30 cellular contexts compared by ENCODE assay signal in the genomic region with DNA sequence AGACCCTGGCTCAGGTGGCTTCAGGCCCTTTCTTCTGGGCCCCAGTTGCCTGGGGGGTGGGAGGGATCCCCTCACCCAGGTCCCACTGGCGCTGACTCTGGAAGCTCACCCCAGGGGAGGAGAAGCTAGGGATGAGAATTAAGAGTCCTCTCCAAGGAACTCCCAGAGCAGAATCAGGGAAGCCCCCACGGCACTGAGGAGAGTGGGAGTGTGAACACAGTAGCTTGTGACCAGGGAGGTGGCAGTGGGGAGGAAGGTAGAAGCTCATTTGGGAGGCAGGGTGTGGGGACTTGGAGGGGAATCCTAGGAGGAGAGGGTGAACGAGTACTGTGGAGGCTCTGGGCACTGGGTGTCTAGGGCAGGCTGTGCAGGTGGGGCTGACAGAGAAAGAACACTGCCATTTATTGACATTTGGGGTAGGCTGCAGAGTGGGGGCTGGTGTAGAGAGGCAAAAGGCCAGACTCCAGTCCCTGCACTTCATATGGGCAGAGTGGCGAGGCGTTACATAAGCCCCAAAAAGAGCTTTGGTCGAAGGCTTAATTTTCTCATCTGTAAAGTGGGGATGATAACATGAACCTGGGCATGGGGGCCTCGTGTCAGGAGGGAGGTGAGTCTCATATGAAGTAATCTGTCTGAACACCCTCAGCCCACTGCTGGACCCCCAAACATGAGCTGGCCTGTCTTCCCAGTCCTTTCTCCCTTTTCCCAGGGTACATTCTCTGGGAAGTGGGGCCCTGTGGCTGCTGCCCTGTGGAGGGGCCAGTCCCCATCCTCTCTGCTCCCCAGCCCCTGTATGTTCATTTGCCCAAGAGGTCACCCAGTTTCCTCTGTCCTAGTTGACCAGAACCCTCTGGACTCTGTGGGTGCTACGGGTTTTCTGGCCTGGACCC.
DNase-seq lines count a peak whose midpoint lies in the region; ATAC-seq, FAIRE-seq and TF ChIP-seq lines count a peak whose summit lies in the region.
"Had no signal": no experiment of that assay in that cellular context is flagged by ENCODE, and none has a peak within 500 bp of the region (broad histone marks: within the 10 kb centered on the region; RNA-seq: fewer than 3 reads in every experiment).

No MANE protein-coding gene starts in this region.

- H3K4me1 Mint-ChIP-seq in MCF 10A (ENCODE audit: insufficient read depth, unreplicated experiment) (no peaks in the 10 kb centered on the region), endodermal cell (peaks cover 48% of the 10 kb centered on the region), osteocyte (ENCODE audit: unreplicated experiment) (peaks cover 36% of the 10 kb centered on the region)
- H3K4me1 Mint-ChIP-seq: CD4-positive, alpha-beta memory T cell had no signal

- no peaks in the 10 kb centered on the region for H3K79me2 ChIP-seq in mammary epithelial cell (ENCODE audit: insufficient read depth, low read length)

- TF ChIP-seq CTCF in MCF 10A (IDR thresholded peaks at IDR 0.05; ENCODE audit: unreplicated experiment) (no peak), mammary epithelial cell (conservative IDR thresholded peaks at IDR 0.05 in 1 of 2, IDR thresholded peaks at IDR 0.05 in 1 of 2; ENCODE audit: extremely low read depth in 1 of 2, insufficient read depth in 1 of 2, low read depth in 1 of 2, low read length in 2 of 2) (no peak), endodermal cell (conservative IDR thresholded peaks at IDR 0.05) (no peak), osteocyte (IDR thresholded peaks at IDR 0.05) (no peak)

- H3K9me3 Mint-ChIP-seq in MCF 10A (ENCODE audit: unreplicated experiment) (no peaks in the 10 kb centered on the region), endodermal cell (no peaks in the 10 kb centered on the region), osteocyte (ENCODE audit: unreplicated experiment) (no peaks in the 10 kb centered on the region)
- H3K9me3 Mint-ChIP-seq: activated CD8-positive, alpha-beta T cell treated with anti-CD3 and anti-CD28 coated beads for 36 hours; activated T-helper 2 cell treated with anti-CD3 and anti-CD28 coated beads, Interferon-gamma antibody, Interleukin-2, Interleukin-4, amounts not matched to agents 10 μg/mL and 5 μg/mL and 100 μg/mL, durations not matched to agents 14 hours and 24 hours and 36 hours; CD4-positive, alpha-beta memory T cell had no signal

- H3K36me3 ChIP-seq in mammary epithelial cell (ENCODE audit: insufficient read depth, low read length): no peaks in the 10 kb centered on the region
- H3K36me3 ChIP-seq in endodermal cell (ENCODE audit: control insufficient read depth, insufficient read depth, low read length): no peaks in the 10 kb centered on the region
- H3K36me3 ChIP-seq: cardiac muscle cell, esophagus muscularis mucosa had no signal

- in situ Hi-C loops in mammary epithelial cell (cut with MboI; ENCODE audit: low sequenced_read_pairs in 2 of 2): no loop called here

- H3K27ac Mint-ChIP-seq in MCF 10A (ENCODE audit: low read depth, unreplicated experiment) (peak overlapping the region; percentile 16), endodermal cell (peak overlapping the region; percentile 38), osteocyte (ENCODE audit: unreplicated experiment) (peak overlapping the region; percentile 60)
- H3K27ac Mint-ChIP-seq: activated CD8-positive, alpha-beta T cell treated with anti-CD3 and anti-CD28 coated beads for 36 hours; activated naive CD8-positive, alpha-beta T cell; activated T-helper 2 cell treated with anti-CD3 and anti-CD28 coated beads, Interferon-gamma antibody, Interleukin-2, Interleukin-4, amounts not matched to agents 10 μg/mL and 5 μg/mL and 100 μg/mL, durations not matched to agents 14 hours and 24 hours and 36 hours; CD4-positive, alpha-beta memory T cell had no signal

- no peaks in the 10 kb centered on the region for H3K27me3 ChIP-seq in mammary epithelial cell (ENCODE audit: insufficient read depth, low read length)
- H3K27me3 ChIP-seq in endodermal cell (ENCODE audit: control insufficient read depth, insufficient read depth, low read length, poor library complexity, severe bottlenecking): no peaks in the 10 kb centered on the region
- H3K27me3 ChIP-seq: cardiac muscle cell, esophagus muscularis mucosa had no signal

- DNase-seq in MCF 10A (ENCODE audit: unreplicated experiment) (no peak), mammary epithelial cell (no peak), endodermal cell (no peak), osteocyte (ENCODE audit: extremely low spot score, unreplicated experiment) (no peak), urothelium cell line (ENCODE audit: low spot score) (no peak), NCI-H1930 (lab: John Stamatoyannopoulos, UW) (no peak), SIG-M5 (lab: John Stamatoyannopoulos, UW) (no peak), sciatic nerve (ENCODE audit: low spot score) (no peak)
- DNase-seq: activated CD4-positive, alpha-beta T cell treated with anti-CD3 and anti-CD28 coated beads for 1 hour; activated CD8-positive, alpha-beta T cell treated with anti-CD3 and anti-CD28 coated beads for 36 hours; anterior cingulate cortex; CD4-positive, alpha-beta memory T cell; DMS 273 treated with DMSO at 0.1 percent for 48 hours; foreskin melanocyte; KG1; left cardiac atrium; MM.1S; NCI-H345; occipital lobe; RPMI8226; stimulated activated CD4-positive, alpha-beta T cell treated with anti-CD3 and anti-CD28 coated beads, Interleukin-12 subunit alpha, Interleukin-12 subunit beta, amount 100 ng/mL, for 4 hours; stimulated activated CD4-positive, alpha-beta T cell treated with anti-CD3 and anti-CD28 coated beads, Interleukin-4, amount 100 ng/mL, for 1 hour; substantia nigra had no signal

- H3K9ac ChIP-seq in mammary epithelial cell (ENCODE audit: insufficient read depth, low read length): no peak overlapping the region
- no peak overlapping the region for H3K9ac ChIP-seq in endodermal cell (ENCODE audit: extremely low read depth, low read length, poor library complexity, severe bottlenecking)

- H3K9me3 ChIP-seq in mammary epithelial cell (replicated peaks; ENCODE audit: insufficient read depth, low read length): no peaks in the 10 kb centered on the region
- H3K9me3 ChIP-seq in endodermal cell (ENCODE audit: control insufficient read depth, low read length): no peaks in the 10 kb centered on the region
- H3K9me3 ChIP-seq: esophagus muscularis mucosa had no signal

- no peak for FAIRE-seq in urothelium cell line (lab: Jason Lieb, UNC)
- FAIRE-seq: GM12891 had no signal

- H3K27ac ChIP-seq in mammary epithelial cell (ENCODE audit: insufficient read depth, low read depth, low read length): no peak overlapping the region
- H3K27ac ChIP-seq in endodermal cell (ENCODE audit: low read depth, low read length): no peak overlapping the region
- H3K27ac ChIP-seq: 22Rv1, cardiac muscle cell, esophagus muscularis mucosa had no signal

- CTCF ChIA-PET in MCF 10A (lab: Yijun Ruan, JAX): no interaction called here
- CTCF ChIA-PET in mammary epithelial cell (lab: Charles Lee; ENCODE audit: low non-redundant PET): interaction anchor here (0.5 kb wide), 1 partner anchor 13 kb away, joined by 3 read pairs; no protein-coding TSS in a partner anchor

- no peak overlapping the region for H3K4me3 ChIP-seq in mammary epithelial cell (replicated peaks in 1 of 3; ENCODE audit: insufficient read depth in 1 of 3, low read depth in 2 of 3, low read length in 3 of 3)
- H3K4me3 ChIP-seq in endodermal cell (ENCODE audit: low read length): no peak overlapping the region
- H3K4me3 ChIP-seq: cardiac muscle cell, esophagus muscularis mucosa had no signal

- peaks cover 5% of the 10 kb centered on the region for H3K4me1 ChIP-seq in mammary epithelial cell (ENCODE audit: insufficient read depth, low read length)
- H3K4me1 ChIP-seq in endodermal cell (ENCODE audit: control insufficient read depth, insufficient read depth, low read length): peaks cover 28% of the 10 kb centered on the region
- H3K4me1 ChIP-seq: esophagus muscularis mucosa had no signal

- H2AFZ ChIP-seq in mammary epithelial cell (ENCODE audit: low read depth, low read length): no peak overlapping the region

- H3K36me3 Mint-ChIP-seq in MCF 10A (ENCODE audit: insufficient read depth, unreplicated experiment) (peaks cover 12% of the 10 kb centered on the region), endodermal cell (ENCODE audit: low read depth) (no peaks in the 10 kb centered on the region), osteocyte (ENCODE audit: unreplicated experiment) (no peaks in the 10 kb centered on the region)
- H3K36me3 Mint-ChIP-seq: activated naive CD8-positive, alpha-beta T cell; CD4-positive, alpha-beta memory T cell had no signal

- WGBS in mammary epithelial cell (ENCODE audit: low coverage, missing lambda C conversion rate): 74% methylated on average over 7 of the region's 8 CpGs
- WGBS in endodermal cell (ENCODE audit: insufficient coverage in 1 of 2, insufficient read length in 1 of 2), 2 experiments: 90 to 91% methylated on average over 5 to 8 of the region's 8 CpGs

- POLR2A ChIA-PET in MCF 10A (lab: Yijun Ruan, JAX): interaction anchor here (0.6 kb wide), 1 partner anchor 183 kb away, joined by 3 read pairs; no protein-coding TSS in a partner anchor

- intact Hi-C loops in MCF 10A (cut with micrococcal nuclease): no loop called here
- intact Hi-C loops in mammary epithelial cell (cut with micrococcal nuclease): loop anchor here (5.0 kb wide), 1 partner anchor 128 kb away; no protein-coding TSS in a partner anchor
- intact Hi-C loops in sciatic nerve (cut with DNase I): no loop called here

- H3K27me3 Mint-ChIP-seq in MCF 10A (ENCODE audit: insufficient read depth, unreplicated experiment): no peaks in the 10 kb centered on the region
- no peaks in the 10 kb centered on the region for H3K27me3 Mint-ChIP-seq in endodermal cell (ENCODE audit: insufficient read depth)
- H3K27me3 Mint-ChIP-seq in osteocyte (ENCODE audit: unreplicated experiment): peaks cover 12% of the 10 kb centered on the region
- H3K27me3 Mint-ChIP-seq: activated CD8-positive, alpha-beta T cell treated with anti-CD3 and anti-CD28 coated beads for 36 hours; CD4-positive, alpha-beta memory T cell had no signal

- H3K4me2 ChIP-seq in mammary epithelial cell (ENCODE audit: insufficient read depth, low read depth, low read length): no peak overlapping the region

- no peak overlapping the region for H3K4me3 Mint-ChIP-seq in MCF 10A (ENCODE audit: unreplicated experiment)
- no peak overlapping the region for H3K4me3 Mint-ChIP-seq in endodermal cell
- no peak overlapping the region for H3K4me3 Mint-ChIP-seq in osteocyte (ENCODE audit: unreplicated experiment)
- H3K4me3 Mint-ChIP-seq: activated CD8-positive, alpha-beta T cell treated with anti-CD3 and anti-CD28 coated beads for 36 hours; activated naive CD8-positive, alpha-beta T cell; CD4-positive, alpha-beta memory T cell had no signal

- no peaks in the 10 kb centered on the region for H4K20me1 ChIP-seq in mammary epithelial cell (ENCODE audit: insufficient read depth, low read length)

- BruUV-seq in MCF 10A (replicated peaks; lab: Mats Ljungman, UMichigan) (no TSS peak), mammary epithelial cell (replicated peaks; lab: Mats Ljungman, UMichigan) (no TSS peak)

- dilution Hi-C loops in mammary epithelial cell (cut with HindIII; ENCODE audit: low sequenced_read_pairs): no loop called here

- no peak for ATAC-seq in sciatic nerve
- ATAC-seq: activated CD8-positive, alpha-beta T cell treated with anti-CD3 and anti-CD28 coated beads for 36 hours; HCT116 had no signal
